In the genomic region with DNA sequence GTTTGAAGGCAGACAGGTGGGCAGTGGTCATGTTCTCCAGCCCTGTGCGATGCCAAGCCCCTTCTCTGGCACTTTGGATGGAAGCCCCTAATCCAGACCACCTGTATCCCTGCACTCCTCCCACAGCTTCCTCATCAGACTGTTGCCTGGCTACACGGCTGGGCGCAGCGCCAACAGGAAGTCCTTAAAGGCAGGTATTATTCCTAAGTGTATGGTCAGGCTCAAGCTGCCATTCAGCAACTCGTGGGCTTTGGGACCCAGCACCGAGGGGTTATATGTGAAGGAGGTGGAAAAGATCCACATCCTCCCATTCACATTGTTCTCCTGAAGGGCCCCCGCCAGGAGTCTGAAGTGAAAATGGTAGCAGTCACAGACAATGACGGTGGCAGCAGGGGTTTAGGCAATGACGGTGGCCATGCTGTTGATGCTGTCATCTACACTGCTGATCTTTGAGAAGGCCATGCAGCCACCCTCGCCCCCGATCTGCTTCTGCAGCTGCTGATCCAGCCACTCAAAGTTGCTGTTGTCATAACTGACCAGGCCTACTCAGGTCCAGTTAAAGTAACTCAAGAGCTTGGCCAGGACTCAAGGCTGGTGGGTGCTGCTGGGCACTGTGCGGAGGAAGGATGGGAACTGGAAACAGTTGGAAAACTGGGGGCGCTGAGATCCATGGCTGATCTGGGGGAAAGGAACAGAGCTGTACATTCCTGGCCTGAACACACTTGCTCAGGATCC, we compare ENCODE assay signal across 1 cellular context.
TF ChIP-seq lines count a peak whose summit lies in the region.

No MANE protein-coding gene starts in this region.

TF ChIP-seq in endothelial cell of umbilical vein, 7 proteins besides CTCF, POLR2A, EP300 and RAD21 (continued from another document):
- TF ChIP-seq, protein P1, sequence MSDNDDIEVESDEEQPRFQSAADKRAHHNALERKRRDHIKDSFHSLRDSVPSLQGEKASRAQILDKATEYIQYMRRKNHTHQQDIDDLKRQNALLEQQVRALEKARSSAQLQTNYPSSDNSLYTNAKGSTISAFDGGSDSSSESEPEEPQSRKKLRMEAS (IDR thresholded peaks at IDR 0.05; ENCODE audit: insufficient read depth, insufficient read length), result no peak
- no peak for TF ChIP-seq POLR2AphosphoS5 (IDR thresholded peaks at IDR 0.05; ENCODE audit: insufficient read depth, low read depth, low read length)
TF ChIP-seq in endothelial cell of umbilical vein: peak in this region for 0.
